12 cellular contexts compared by ENCODE assay signal in genomic region chr2:197851451-197851850, GRCh38. TPM values are rescaled to one million over a fixed set of nuclear protein-coding genes. Genes with fewer than 3 reads are reported as not detected.
DNase-seq lines count a peak whose midpoint lies in the region; ATAC-seq and TF ChIP-seq lines count a peak whose summit lies in the region.
"Had no signal": no experiment of that assay in that cellular context is flagged by ENCODE, and none has a peak within 500 bp of the region (broad histone marks: within the 10 kb centered on the region; RNA-seq: fewer than 3 reads in every experiment).

No MANE protein-coding gene starts in this region.

- 0 out of 4 replicates have a peak overlapping the region, but pooled peaks of 1 of the 2 experiments have one; percentile 24 for H3K4me3 ChIP-seq in DND-41 (ENCODE audit: low read depth in 1 of 2, low read length in 2 of 2)
- H3K4me3 ChIP-seq: left lung had no signal

- in situ Hi-C loops in SK-MEL-5 (cut with HindIII; ENCODE audit: low pct_unique_long_range_greater_than_20kb, low sequenced_read_pairs) = no loop called here

- H3K9me3 ChIP-seq in DND-41 (ENCODE audit: insufficient read depth, low read length, severe bottlenecking) = no peaks in the 10 kb centered on the region
- H3K9me3 ChIP-seq: left lung had no signal

- H3K79me2 ChIP-seq in DND-41 (ENCODE audit: insufficient read depth, low read length) = no peaks in the 10 kb centered on the region

- no peaks in the 10 kb centered on the region for H3K36me3 Mint-ChIP-seq in natural killer cell treated with Interleukin-12 subunit alpha and Interleukin-12 subunit beta and Interleukin-15 and Interleukin-18, amount 100 ng/mL, for 72 hours
- H3K36me3 Mint-ChIP-seq: brain had no signal

- no peak overlapping the region for H3K4me3 Mint-ChIP-seq in natural killer cell treated with Interleukin-12 subunit alpha and Interleukin-12 subunit beta and Interleukin-15 and Interleukin-18, amount 100 ng/mL, for 72 hours
- H3K4me3 Mint-ChIP-seq: brain had no signal

- H3K27ac ChIP-seq in DND-41 (ENCODE audit: low read length) = peak overlapping the region; percentile 80
- H3K27ac ChIP-seq: left lung had no signal

- peak overlapping the region; percentile 53 for H3K4me2 ChIP-seq in DND-41 (ENCODE audit: insufficient read depth, low read length)

- H3K4me1 ChIP-seq in DND-41 (ENCODE audit: insufficient read depth, low read length) = peaks cover 66% of the 10 kb centered on the region
- H3K4me1 ChIP-seq: left lung had no signal

- no peak overlapping the region for H3K27ac Mint-ChIP-seq in natural killer cell treated with Interleukin-12 subunit alpha and Interleukin-12 subunit beta and Interleukin-15 and Interleukin-18, amount 100 ng/mL, for 72 hours

- ATAC-seq in DND-41 (ENCODE audit: insufficient read depth, low read depth) (no peak), GM18868 (IDR thresholded peaks at IDR 0.05; ENCODE audit: unreplicated experiment) (peak; percentile 33), HG03196 (IDR thresholded peaks at IDR 0.05; ENCODE audit: unreplicated experiment) (no peak), HG02970 (IDR thresholded peaks at IDR 0.05; ENCODE audit: low FRiP score, unreplicated experiment) (no peak)
- ATAC-seq in natural killer cell treated with Interleukin-12 subunit alpha and Interleukin-12 subunit beta and Interleukin-15 and Interleukin-18, amount 100 ng/mL, for 72 hours = no peak
- ATAC-seq: left lung had no signal

- no peaks in the 10 kb centered on the region for H3K4me1 Mint-ChIP-seq in natural killer cell treated with Interleukin-12 subunit alpha and Interleukin-12 subunit beta and Interleukin-15 and Interleukin-18, amount 100 ng/mL, for 72 hours (ENCODE audit: low read depth in 2 of 2)

- no peak overlapping the region for H2AFZ ChIP-seq in DND-41 (ENCODE audit: low read depth, low read length)

- no peak for DNase-seq in DND-41
- peak; percentile 16 for DNase-seq in SK-MEL-5 (ENCODE audit: low read depth, low spot score)
- DNase-seq in iPS-NIHi11 (ENCODE audit: low spot score) = peak; percentile 23
- no peak for DNase-seq in natural killer cell treated with Interleukin-12 subunit alpha and Interleukin-12 subunit beta and Interleukin-15 and Interleukin-18, amount 100 ng/mL, for 72 hours (ENCODE audit: low spot score)
- DNase-seq in LoVo (ENCODE audit: low spot score) = no peak
- DNase-seq: left lung, NCI-H1417 treated with DMSO at 0.1 percent for 48 hours, SHP77 treated with DMSO at 0.1 percent for 48 hours had no signal

- H4K20me1 ChIP-seq in DND-41 (ENCODE audit: insufficient read depth, low read length) = no peaks in the 10 kb centered on the region

- no peaks in the 10 kb centered on the region for H3K27me3 ChIP-seq in DND-41 (ENCODE audit: insufficient read depth, low read length, poor library complexity)
- H3K27me3 ChIP-seq: left lung had no signal

- no peaks in the 10 kb centered on the region for H3K36me3 ChIP-seq in DND-41 (ENCODE audit: insufficient read depth, low read length)
- H3K36me3 ChIP-seq: left lung had no signal

- no peaks in the 10 kb centered on the region for H3K9me3 Mint-ChIP-seq in natural killer cell treated with Interleukin-12 subunit alpha and Interleukin-12 subunit beta and Interleukin-15 and Interleukin-18, amount 100 ng/mL, for 72 hours
- H3K9me3 Mint-ChIP-seq: brain had no signal

- H3K9ac ChIP-seq in DND-41 (ENCODE audit: low read depth, low read length) = 0 out of 2 replicates have a peak overlapping the region, but pooled peaks have one; percentile 21

- H3K27me3 Mint-ChIP-seq in natural killer cell treated with Interleukin-12 subunit alpha and Interleukin-12 subunit beta and Interleukin-15 and Interleukin-18, amount 100 ng/mL, for 72 hours = peaks cover 17 to 22% of the 10 kb centered on the region in 2 donors
- H3K27me3 Mint-ChIP-seq: brain had no signal

- peak; percentile 55 for TF ChIP-seq CTCF in DND-41 (IDR thresholded peaks at IDR 0.05; ENCODE audit: borderline replicate concordance, extremely low read depth, low read length, poor library complexity, severe bottlenecking)

RNA-seq across cellular contexts. Expression of gene PLCL1, which starts 47.1 kb away (rescaled TPM):
- 0.83 and 0.90 TPM in 2 replicates for total RNA-seq in SK-MEL-5 (2014; rRNA removed; shearing (Covaris generic))
- 0.19 and 0.20 TPM in 2 replicates for polyA plus RNA-seq in SK-MEL-5 (2015; cell fraction: cytosol; rRNA removed)
- 0.04 TPM in 1 of 2 replicates, not detected in the other for polyA plus RNA-seq in SK-MEL-5 (2015; cell fraction: nucleus; rRNA removed)
- total RNA-seq in natural killer cell treated with Interleukin-12 subunit alpha and Interleukin-12 subunit beta and Interleukin-15 and Interleukin-18, amount 100 ng/mL, for 72 hours = under 1 TPM; 0.14 to 0.95 TPM

Comparison
In these comparisons a context has a peak if more than half of its experiments do, and no peak if none do; other contexts are left out.
1. DNase-seq: peak in SK-MEL-5 (single experiment) and iPS-NIHi11 (single experiment); none in DND-41 (single experiment), natural killer cell treated with Interleukin-12 subunit alpha and Interleukin-12 subunit beta and Interleukin-15 and Interleukin-18, amount 100 ng/mL, for 72 hours (single experiment) and LoVo (single experiment).